19 cellular contexts compared by ENCODE assay signal in the genomic region with DNA sequence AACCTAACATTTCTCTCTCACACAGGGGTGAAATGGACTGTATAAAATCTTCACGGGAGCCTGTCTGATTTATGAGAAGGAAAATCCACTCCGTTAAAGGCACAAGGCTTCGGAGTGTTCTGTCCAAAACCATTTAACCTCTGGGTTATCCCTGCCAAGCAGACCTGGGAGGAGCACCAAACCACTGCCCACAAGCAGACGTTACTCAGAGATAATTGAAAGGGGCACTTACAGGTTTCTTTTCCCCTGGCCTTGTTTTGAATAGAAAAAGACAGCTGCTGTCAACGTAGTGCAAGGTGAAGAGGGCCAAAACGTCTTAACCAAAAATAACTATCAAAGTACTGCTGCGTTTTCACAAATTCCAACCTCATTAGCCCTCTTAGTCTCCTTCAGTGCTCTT.
A peak's percentile ranks its signal among the peaks of the same experiment; 100 is the strongest.
DNase-seq lines count a peak whose midpoint lies in the region; ATAC-seq and TF ChIP-seq lines count a peak whose summit lies in the region.
"Had no signal": no experiment of that assay in that cellular context is flagged by ENCODE, and none has a peak within 500 bp of the region (broad histone marks: within the 10 kb centered on the region; RNA-seq: fewer than 3 reads in every experiment).

No MANE protein-coding gene starts in this region.

- no peak overlapping the region for H3K4me3 Mint-ChIP-seq in WTC11
- H3K4me3 Mint-ChIP-seq: activated naive CD8-positive, alpha-beta T cell treated with anti-CD3 and anti-CD28 coated beads for 36 hours; CD4-positive, alpha-beta T cell had no signal

- peaks cover 9% of the 10 kb centered on the region for H3K4me1 Mint-ChIP-seq in WTC11
- H3K4me1 Mint-ChIP-seq: activated naive CD8-positive, alpha-beta T cell treated with anti-CD3 and anti-CD28 coated beads for 36 hours had no signal

- no peaks in the 10 kb centered on the region for H3K27me3 ChIP-seq in tibial nerve
- H3K27me3 ChIP-seq: breast epithelium, left lung had no signal

- H3K4me1 ChIP-seq in tibial nerve: no peaks in the 10 kb centered on the region
- H3K4me1 ChIP-seq: breast epithelium, left lung had no signal

- CTCF ChIA-PET in WTC11 (lab: Charles Lee): no interaction called here

- no peak for TF ChIP-seq CTCF in WTC11 (IDR thresholded peaks at IDR 0.05)
- TF ChIP-seq CTCF in tibial nerve (IDR thresholded peaks at IDR 0.05): no peak
- no peak for TF ChIP-seq CTCF in coronary artery (IDR thresholded peaks at IDR 0.05)

- 0 out of 2 replicates have a peak, but pooled peaks have one; percentile 20 for ATAC-seq in WTC11
- ATAC-seq in GM18505 (IDR thresholded peaks at IDR 0.05; ENCODE audit: unreplicated experiment): no peak
- ATAC-seq: left lung had no signal

- H3K27ac Mint-ChIP-seq in WTC11: no peak overlapping the region
- H3K27ac Mint-ChIP-seq: activated naive CD8-positive, alpha-beta T cell treated with anti-CD3 and anti-CD28 coated beads for 36 hours; CD4-positive, alpha-beta T cell had no signal

- POLR2A ChIA-PET in WTC11 (lab: Charles Lee): no interaction called here

- H3K9me3 Mint-ChIP-seq in WTC11: no peaks in the 10 kb centered on the region
- H3K9me3 Mint-ChIP-seq: activated naive CD8-positive, alpha-beta T cell treated with anti-CD3 and anti-CD28 coated beads for 36 hours; CD4-positive, alpha-beta T cell had no signal

- no peaks in the 10 kb centered on the region for H3K9me3 ChIP-seq in tibial nerve
- H3K9me3 ChIP-seq: HAP-1, left lung had no signal

- no peaks in the 10 kb centered on the region for H3K36me3 ChIP-seq in tibial nerve
- H3K36me3 ChIP-seq: breast epithelium, HAP-1, left lung had no signal

- no peak for TF ChIP-seq EP300 in tibial nerve (IDR thresholded peaks at IDR 0.05)

- DNase-seq in DMS 273 (lab: John Stamatoyannopoulos, UW; ENCODE audit: unreplicated experiment) (peak; percentile 51), NCI-H1105 (lab: John Stamatoyannopoulos, UW) (peak; percentile 63), NCI-H748 (lab: John Stamatoyannopoulos, UW; ENCODE audit: unreplicated experiment) (peak; percentile 76), WTC11 (ENCODE audit: low spot score) (no peak), tibial nerve (ENCODE audit: low spot score in 2 of 2) (no peak), coronary artery (ENCODE audit: low spot score) (no peak), T1000 (lab: John Stamatoyannopoulos, UW) (no peak)
- DNase-seq: activated CD4-positive, alpha-beta T cell treated with anti-CD3 and anti-CD28 coated beads, Interleukin-2, amount 50 U/mL, for 4 hours; activated naive CD8-positive, alpha-beta T cell treated with anti-CD3 and anti-CD28 coated beads for 36 hours; activated T-cell treated with anti-CD3 and anti-CD28 coated beads, Interleukin-2, amount 50 U/mL, for 1 hour; CD4-positive, alpha-beta T cell; KG1; left lung; NCI-H1694; stimulated activated CD4-positive, alpha-beta T cell treated with anti-CD3 and anti-CD28 coated beads, Interleukin-4, amount 100 ng/mL, for 24 hours had no signal

- TF ChIP-seq POLR2A in GM18505 (IDR thresholded peaks at IDR 0.05; ENCODE audit: borderline replicate concordance, extremely low read depth, insufficient read depth, insufficient read length) (no peak), tibial nerve (IDR thresholded peaks at IDR 0.05) (no peak)

- no peaks in the 10 kb centered on the region for H3K36me3 Mint-ChIP-seq in WTC11
- H3K36me3 Mint-ChIP-seq: activated naive CD8-positive, alpha-beta T cell treated with anti-CD3 and anti-CD28 coated beads for 36 hours had no signal

- H3K4me3 ChIP-seq in tibial nerve (no peak overlapping the region), coronary artery (no peak overlapping the region)
- H3K4me3 ChIP-seq: breast epithelium, HAP-1, left lung, SK-N-MC had no signal

- no peak overlapping the region for H3K27ac ChIP-seq in tibial nerve
- H3K27ac ChIP-seq in coronary artery: no peak overlapping the region
- H3K27ac ChIP-seq: breast epithelium, left lung, SK-N-MC had no signal

- H3K27me3 Mint-ChIP-seq in WTC11 (ENCODE audit: low read depth): no peaks in the 10 kb centered on the region
- H3K27me3 Mint-ChIP-seq: activated naive CD8-positive, alpha-beta T cell treated with anti-CD3 and anti-CD28 coated beads for 36 hours had no signal

- WGBS in tibial nerve, 2 donors: 48 to 61% methylated on average over 7 of the region's 7 CpGs

TF ChIP-seq in WTC11, 78 proteins besides CTCF, POLR2A, EP300 and RAD21:
- TF ChIP-seq RORB (CRISPR knock-in tag; IDR thresholded peaks at IDR 0.05) (no peak), CBFB (CRISPR knock-in tag; IDR thresholded peaks at IDR 0.05; ENCODE audit: low read depth) (no peak), EMX1 (CRISPR knock-in tag; IDR thresholded peaks at IDR 0.05) (no peak), ZNF396 (CRISPR knock-in tag; IDR thresholded peaks at IDR 0.05; ENCODE audit: borderline replicate concordance) (no peak), ZNF671 (CRISPR knock-in tag; IDR thresholded peaks at IDR 0.05) (no peak), IRF2 (CRISPR knock-in tag; IDR thresholded peaks at IDR 0.05; ENCODE audit: borderline replicate concordance, low read depth) (no peak), ETV6 (CRISPR knock-in tag; IDR thresholded peaks at IDR 0.05) (no peak), RELA (CRISPR knock-in tag; IDR thresholded peaks at IDR 0.05; ENCODE audit: borderline replicate concordance) (no peak), GABPB1 (CRISPR knock-in tag; IDR thresholded peaks at IDR 0.05) (no peak), JUN (CRISPR knock-in tag; IDR thresholded peaks at IDR 0.05) (no peak), ESRRA (CRISPR knock-in tag; IDR thresholded peaks at IDR 0.05; ENCODE audit: borderline replicate concordance) (no peak), TCF7 (CRISPR knock-in tag; IDR thresholded peaks at IDR 0.05; ENCODE audit: low read depth) (no peak), ZBTB21 (CRISPR knock-in tag; IDR thresholded peaks at IDR 0.05; ENCODE audit: borderline replicate concordance) (no peak)
- TF ChIP-seq, protein P1, sequence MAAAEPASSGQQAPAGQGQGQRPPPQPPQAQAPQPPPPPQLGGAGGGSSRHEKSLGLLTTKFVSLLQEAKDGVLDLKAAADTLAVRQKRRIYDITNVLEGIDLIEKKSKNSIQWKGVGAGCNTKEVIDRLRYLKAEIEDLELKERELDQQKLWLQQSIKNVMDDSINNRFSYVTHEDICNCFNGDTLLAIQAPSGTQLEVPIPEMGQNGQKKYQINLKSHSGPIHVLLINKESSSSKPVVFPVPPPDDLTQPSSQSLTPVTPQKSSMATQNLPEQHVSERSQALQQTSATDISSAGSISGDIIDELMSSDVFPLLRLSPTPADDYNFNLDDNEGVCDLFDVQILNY (CRISPR knock-in tag; IDR thresholded peaks at IDR 0.05): no peak
- TF ChIP-seq, protein P2, sequence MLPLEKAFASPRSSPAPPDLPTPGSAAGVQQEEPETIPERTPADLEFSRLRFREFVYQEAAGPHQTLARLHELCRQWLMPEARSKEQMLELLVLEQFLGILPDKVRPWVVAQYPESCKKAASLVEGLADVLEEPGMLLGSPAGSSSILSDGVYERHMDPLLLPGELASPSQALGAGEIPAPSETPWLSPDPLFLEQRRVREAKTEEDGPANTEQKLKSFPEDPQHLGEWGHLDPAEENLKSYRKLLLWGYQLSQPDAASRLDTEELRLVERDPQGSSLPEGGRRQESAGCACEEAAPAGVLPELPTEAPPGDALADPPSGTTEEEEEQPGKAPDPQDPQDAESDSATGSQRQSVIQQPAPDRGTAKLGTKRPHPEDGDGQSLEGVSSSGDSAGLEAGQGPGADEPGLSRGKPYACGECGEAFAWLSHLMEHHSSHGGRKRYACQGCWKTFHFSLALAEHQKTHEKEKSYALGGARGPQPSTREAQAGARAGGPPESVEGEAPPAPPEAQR (CRISPR knock-in tag; IDR thresholded peaks at IDR 0.05): no peak
- TF ChIP-seq, protein P3, sequence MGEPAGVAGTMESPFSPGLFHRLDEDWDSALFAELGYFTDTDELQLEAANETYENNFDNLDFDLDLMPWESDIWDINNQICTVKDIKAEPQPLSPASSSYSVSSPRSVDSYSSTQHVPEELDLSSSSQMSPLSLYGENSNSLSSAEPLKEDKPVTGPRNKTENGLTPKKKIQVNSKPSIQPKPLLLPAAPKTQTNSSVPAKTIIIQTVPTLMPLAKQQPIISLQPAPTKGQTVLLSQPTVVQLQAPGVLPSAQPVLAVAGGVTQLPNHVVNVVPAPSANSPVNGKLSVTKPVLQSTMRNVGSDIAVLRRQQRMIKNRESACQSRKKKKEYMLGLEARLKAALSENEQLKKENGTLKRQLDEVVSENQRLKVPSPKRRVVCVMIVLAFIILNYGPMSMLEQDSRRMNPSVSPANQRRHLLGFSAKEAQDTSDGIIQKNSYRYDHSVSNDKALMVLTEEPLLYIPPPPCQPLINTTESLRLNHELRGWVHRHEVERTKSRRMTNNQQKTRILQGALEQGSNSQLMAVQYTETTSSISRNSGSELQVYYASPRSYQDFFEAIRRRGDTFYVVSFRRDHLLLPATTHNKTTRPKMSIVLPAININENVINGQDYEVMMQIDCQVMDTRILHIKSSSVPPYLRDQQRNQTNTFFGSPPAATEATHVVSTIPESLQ (CRISPR knock-in tag; IDR thresholded peaks at IDR 0.05): no peak
- TF ChIP-seq, protein P4, sequence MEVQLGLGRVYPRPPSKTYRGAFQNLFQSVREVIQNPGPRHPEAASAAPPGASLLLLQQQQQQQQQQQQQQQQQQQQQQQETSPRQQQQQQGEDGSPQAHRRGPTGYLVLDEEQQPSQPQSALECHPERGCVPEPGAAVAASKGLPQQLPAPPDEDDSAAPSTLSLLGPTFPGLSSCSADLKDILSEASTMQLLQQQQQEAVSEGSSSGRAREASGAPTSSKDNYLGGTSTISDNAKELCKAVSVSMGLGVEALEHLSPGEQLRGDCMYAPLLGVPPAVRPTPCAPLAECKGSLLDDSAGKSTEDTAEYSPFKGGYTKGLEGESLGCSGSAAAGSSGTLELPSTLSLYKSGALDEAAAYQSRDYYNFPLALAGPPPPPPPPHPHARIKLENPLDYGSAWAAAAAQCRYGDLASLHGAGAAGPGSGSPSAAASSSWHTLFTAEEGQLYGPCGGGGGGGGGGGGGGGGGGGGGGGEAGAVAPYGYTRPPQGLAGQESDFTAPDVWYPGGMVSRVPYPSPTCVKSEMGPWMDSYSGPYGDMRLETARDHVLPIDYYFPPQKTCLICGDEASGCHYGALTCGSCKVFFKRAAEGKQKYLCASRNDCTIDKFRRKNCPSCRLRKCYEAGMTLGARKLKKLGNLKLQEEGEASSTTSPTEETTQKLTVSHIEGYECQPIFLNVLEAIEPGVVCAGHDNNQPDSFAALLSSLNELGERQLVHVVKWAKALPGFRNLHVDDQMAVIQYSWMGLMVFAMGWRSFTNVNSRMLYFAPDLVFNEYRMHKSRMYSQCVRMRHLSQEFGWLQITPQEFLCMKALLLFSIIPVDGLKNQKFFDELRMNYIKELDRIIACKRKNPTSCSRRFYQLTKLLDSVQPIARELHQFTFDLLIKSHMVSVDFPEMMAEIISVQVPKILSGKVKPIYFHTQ (CRISPR knock-in tag; IDR thresholded peaks at IDR 0.05): no peak

Comparison
In these comparisons a context has a peak if more than half of its experiments do, and no peak if none do; other contexts are left out.
1. DNase-seq: peak in DMS 273 (single experiment), NCI-H1105 (single experiment) and NCI-H748 (single experiment); none in WTC11 (single experiment), tibial nerve (0 of 2), coronary artery (single experiment) and T1000 (single experiment).